ENCODE assay signal across 11 cellular contexts in the genomic region with DNA sequence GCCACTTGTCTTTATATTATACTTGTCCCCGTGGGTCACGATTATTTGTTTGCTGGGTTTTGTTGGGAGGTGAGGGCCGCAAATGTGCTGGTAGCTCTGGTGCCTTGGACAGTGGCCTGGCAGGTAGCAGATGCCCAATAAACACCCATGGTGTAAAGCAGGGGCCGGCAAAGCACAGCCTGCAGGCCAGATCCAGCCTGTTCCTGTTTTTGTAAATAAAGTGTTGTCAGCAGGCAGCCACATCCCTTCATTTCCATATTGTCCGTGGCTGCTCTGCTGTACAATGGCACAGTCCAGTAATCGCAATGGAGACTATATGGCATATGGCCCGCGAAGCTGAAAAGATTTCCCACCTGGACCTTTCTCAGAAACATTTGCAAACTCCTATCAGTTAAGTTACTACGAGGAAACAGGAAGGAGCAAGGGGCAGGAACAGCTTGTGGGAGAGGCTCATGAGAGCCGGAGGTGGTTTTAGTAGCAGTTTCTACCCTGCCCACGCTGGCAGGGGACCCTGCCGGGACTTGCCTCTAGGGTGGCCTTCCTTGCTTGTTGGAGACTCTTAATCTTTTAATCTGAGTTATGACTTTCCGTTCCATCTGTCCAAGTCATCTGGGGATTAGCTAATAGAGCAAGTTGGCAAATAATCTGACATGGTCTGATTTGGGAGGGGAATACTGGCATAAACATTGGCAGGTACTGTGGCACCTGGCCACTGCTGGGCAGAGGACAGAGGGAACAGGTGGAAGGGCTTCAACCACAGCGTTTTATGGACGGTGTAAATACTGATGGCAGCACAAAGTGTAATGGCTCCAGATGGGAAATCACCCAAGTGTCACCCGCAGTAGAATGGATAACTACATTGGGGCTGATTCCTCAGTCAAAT. TPM values are rescaled to one million over a fixed set of nuclear protein-coding genes. Genes with fewer than 3 reads are reported as not detected.
DNase-seq lines count a peak whose midpoint lies in the region; ATAC-seq, FAIRE-seq and TF ChIP-seq lines count a peak whose summit lies in the region.
"Had no signal": no experiment of that assay in that cellular context is flagged by ENCODE, and none has a peak within 500 bp of the region (broad histone marks: within the 10 kb centered on the region; RNA-seq: fewer than 3 reads in every experiment).

No MANE protein-coding gene starts in this region.

- 34 to 56% (median 52%) methylated on average over 16 of the region's 16 CpGs for WGBS in small intestine, 3 donors
- WGBS in aorta, 2 donors = 76 to 83% methylated on average over 16 of the region's 16 CpGs

- intact Hi-C loops in aorta (cut with DNase I) = no loop called here

- TF ChIP-seq CTCF in endothelial cell (IDR thresholded peaks at IDR 0.05; ENCODE audit: unreplicated experiment) = no peak

- DNase-seq in NCI-H82 (lab: John Stamatoyannopoulos, UW) (peak; percentile 91), endothelial cell (ENCODE audit: low spot score) (no peak), small intestine (peak; percentile 28), mucosa of gallbladder (ENCODE audit: low spot score) (no peak), aorta (no peak), T-helper 17 cell (no peak)
- DNase-seq: activated effector memory CD4-positive, alpha-beta T cell treated with anti-CD3 and anti-CD28 coated beads, Interleukin-2, amount 50 U/mL, for 16 hours; immature natural killer cell; stimulated activated CD8-positive, alpha-beta memory T cell treated with anti-CD3 and anti-CD28 coated beads, Interleukin-4, amount 100 ng/mL, for 48 hours had no signal

- H3K27ac Mint-ChIP-seq in endothelial cell (ENCODE audit: unreplicated experiment) (peak overlapping the region; percentile 95), T-helper 17 cell (no peak overlapping the region)
- H3K27ac Mint-ChIP-seq: immature natural killer cell had no signal

- H3K4me1 Mint-ChIP-seq in endothelial cell (ENCODE audit: unreplicated experiment) (peaks cover 62% of the 10 kb centered on the region), T-helper 17 cell (peaks cover 4% of the 10 kb centered on the region)
- H3K4me1 Mint-ChIP-seq: immature natural killer cell had no signal

- H3K27ac ChIP-seq in small intestine (ENCODE audit: low read depth in 1 of 2, low read length in 1 of 2) (peak overlapping the region in 1 of 2 donors; percentile 77), aorta (ENCODE audit: low read depth in 1 of 2, low read length in 2 of 2) (no peak overlapping the region)

- H3K9me3 Mint-ChIP-seq in endothelial cell (ENCODE audit: unreplicated experiment) = no peaks in the 10 kb centered on the region

- no peak overlapping the region for H3K4me3 Mint-ChIP-seq in endothelial cell (ENCODE audit: unreplicated experiment)
- no peak overlapping the region for H3K4me3 Mint-ChIP-seq in T-helper 17 cell
- H3K4me3 Mint-ChIP-seq: immature natural killer cell had no signal

- H3K4me3 ChIP-seq in small intestine (ENCODE audit: low read depth in 1 of 2, low read length in 2 of 2) (no peak overlapping the region), aorta (ENCODE audit: low read length in 2 of 2) (no peak overlapping the region)

- H3K4me1 ChIP-seq in small intestine (ENCODE audit: control insufficient read depth in 2 of 2, insufficient read depth in 1 of 2, low read depth in 1 of 2, low read length in 1 of 2) (no peaks in the 10 kb centered on the region), aorta (ENCODE audit: control insufficient read depth in 1 of 2, insufficient read depth in 2 of 2, low read length in 2 of 2) (peaks cover 0 to 2% of the 10 kb centered on the region in 2 donors)

- H3K27me3 ChIP-seq in small intestine (ENCODE audit: control insufficient read depth in 2 of 2, insufficient read depth in 2 of 2, low read length in 2 of 2) = no peaks in the 10 kb centered on the region
- no peaks in the 10 kb centered on the region for H3K27me3 ChIP-seq in aorta (ENCODE audit: control insufficient read depth in 1 of 2, insufficient read depth in 2 of 2, low read length in 1 of 2)

- H3K9me3 ChIP-seq in small intestine (ENCODE audit: control insufficient read depth, low read depth) (no peaks in the 10 kb centered on the region), aorta (ENCODE audit: control insufficient read depth, low read length) (no peaks in the 10 kb centered on the region), T-helper 17 cell (ENCODE audit: control insufficient read depth, low read length, poor library complexity, severe bottlenecking) (no peaks in the 10 kb centered on the region)

- ATAC-seq in GM18907 (IDR thresholded peaks at IDR 0.05; ENCODE audit: unreplicated experiment) (peak; percentile 76), aorta (ENCODE audit: low FRiP score) (no peak), T-helper 17 cell (no peak), HG02840 (IDR thresholded peaks at IDR 0.05; ENCODE audit: low FRiP score, unreplicated experiment) (no peak)

- H3K27me3 Mint-ChIP-seq in endothelial cell (ENCODE audit: unreplicated experiment) = peaks cover 5% of the 10 kb centered on the region
- peaks cover 43% of the 10 kb centered on the region for H3K27me3 Mint-ChIP-seq in T-helper 17 cell

- peaks cover 5% of the 10 kb centered on the region for H3K36me3 Mint-ChIP-seq in endothelial cell (ENCODE audit: low read depth, unreplicated experiment)
- H3K36me3 Mint-ChIP-seq in T-helper 17 cell (ENCODE audit: low read depth) = no peaks in the 10 kb centered on the region
- H3K36me3 Mint-ChIP-seq: immature natural killer cell had no signal

- no peaks in the 10 kb centered on the region for H3K36me3 ChIP-seq in small intestine (ENCODE audit: control insufficient read depth in 2 of 2, insufficient read depth in 2 of 2, low read length in 2 of 2)
- no peaks in the 10 kb centered on the region for H3K36me3 ChIP-seq in aorta (ENCODE audit: control insufficient read depth in 1 of 2, insufficient read depth in 2 of 2, low read length in 1 of 2)

- no peak for FAIRE-seq in small intestine (lab: Jason Lieb, UNC)

RNA-seq across cellular contexts. Expression of a gene that starts 19.6 kb away (rescaled TPM):
- 23.1 TPM for total RNA-seq in endothelial cell (ENCODE audit: unreplicated experiment)
- under 1 TPM in 2 of 3 donors, not detected in 1; under 0.01 to 0.70 TPM for polyA plus RNA-seq in small intestine
- total RNA-seq in mucosa of gallbladder = 8.0 TPM
- 1 to 10 TPM; 3.8 to 8.6 TPM for total RNA-seq in aorta
- polyA plus RNA-seq in aorta = under 1 TPM; 0.67 to 0.88 TPM
- 1 to 10 TPM in 1 of 2 donors, under 1 TPM in 1; 0.37 to 3.3 TPM for total RNA-seq in T-helper 17 cell

Comparison
In these comparisons a context has a peak if more than half of its experiments do, and no peak if none do; other contexts are left out.
1. DNase-seq: peak in NCI-H82 (single experiment) and small intestine (single experiment); none in endothelial cell (single experiment), mucosa of gallbladder (single experiment), aorta (0 of 2) and T-helper 17 cell (0 of 3).